ENCODE assay signal across 17 cellular contexts in the genomic region with DNA sequence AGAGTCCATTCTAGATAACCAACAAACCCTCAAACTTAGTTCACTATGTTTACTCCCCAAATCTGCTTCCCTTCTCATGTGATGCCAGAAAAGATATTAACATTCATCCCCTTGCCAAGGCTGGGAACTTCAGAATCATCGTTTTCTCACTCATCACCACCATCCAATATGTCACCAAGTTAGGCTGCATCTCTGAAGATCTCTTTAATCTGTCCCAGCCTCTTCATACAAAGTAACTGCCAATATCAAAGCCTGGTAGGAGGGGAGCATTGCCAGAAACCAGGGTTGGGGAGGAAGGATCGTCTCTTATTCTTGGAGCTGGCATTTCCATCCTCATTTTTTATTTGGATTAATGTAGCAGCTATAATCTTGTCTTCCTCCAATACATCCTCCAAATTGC.
DNase-seq lines count a peak whose midpoint lies in the region; ATAC-seq, FAIRE-seq and TF ChIP-seq lines count a peak whose summit lies in the region.
"Had no signal": no experiment of that assay in that cellular context is flagged by ENCODE, and none has a peak within 500 bp of the region (broad histone marks: within the 10 kb centered on the region; RNA-seq: fewer than 3 reads in every experiment).

No MANE protein-coding gene starts in this region.

- peak; percentile 66 for FAIRE-seq in keratinocyte (lab: Jason Lieb, UNC)
- FAIRE-seq: H1 had no signal

- no peaks in the 10 kb centered on the region for H3K79me2 ChIP-seq in keratinocyte (ENCODE audit: control insufficient read depth, insufficient read depth, low read length)

- H3K4me2 ChIP-seq in keratinocyte (ENCODE audit: control insufficient read depth, extremely low read depth, insufficient read depth, low read depth, low read length), result no peak overlapping the region
- H3K4me2 ChIP-seq: KMS-11 had no signal

- no peaks in the 10 kb centered on the region for H4K20me1 ChIP-seq in keratinocyte (ENCODE audit: control insufficient read depth, extremely low read depth, insufficient read depth, low read length)

- H3K27me3 ChIP-seq in keratinocyte (ENCODE audit: control insufficient read depth, extremely low read depth, insufficient read depth, low read length), result no peaks in the 10 kb centered on the region
- H3K27me3 ChIP-seq: Peyer's patch had no signal

- dilution Hi-C loops in keratinocyte (cut with MboI; ENCODE audit: extremely low pct_ligation_motif_present, low sequenced_read_pairs), result no loop called here

- DNase-seq in NOMO-1 treated with DMSO at 0.1 percent for 48 hours (lab: John Stamatoyannopoulos, UW; ENCODE audit: unreplicated experiment) (peak; percentile 14), NOMO-1 treated with dmso at 0.1 percent for 144 hours (lab: John Stamatoyannopoulos, UW; ENCODE audit: unreplicated experiment) (no peak), M059J (ENCODE audit: low read depth) (peak; percentile 32), NCI-H446 (lab: John Stamatoyannopoulos, UW) (peak; percentile 10 to 43), keratinocyte (ENCODE audit: low read depth, low spot score) (no peak), hippocampal formation (lab: John Stamatoyannopoulos, UW) (no peak)
- DNase-seq: ACHN, GF-D8, MM.1S, NCI-H1436, NCI-H510A, Peyer's patch, Right ventricle myocardium superior had no signal

- no peak for TF ChIP-seq CTCF in keratinocyte (optimal IDR thresholded peaks at IDR 0.05 in 1 of 3, IDR thresholded peaks at IDR 0.05 in 1 of 3, conservative IDR thresholded peaks at IDR 0.05 in 1 of 3; ENCODE audit: extremely low read depth in 1 of 3, insufficient read depth in 2 of 3, low read length in 3 of 3)

- H3K4me1 ChIP-seq in keratinocyte (ENCODE audit: control insufficient read depth, extremely low read depth, insufficient read depth, low read length), result peaks cover 48% of the 10 kb centered on the region

- no peak overlapping the region for H2AFZ ChIP-seq in keratinocyte (ENCODE audit: control insufficient read depth, low read length)

- ATAC-seq in HG03175 (IDR thresholded peaks at IDR 0.05; ENCODE audit: unreplicated experiment), result no peak
- ATAC-seq in GM18867 (IDR thresholded peaks at IDR 0.05; ENCODE audit: unreplicated experiment), result no peak

- no peak overlapping the region for H3K4me3 ChIP-seq in keratinocyte (ENCODE audit: control insufficient read depth in 2 of 3, extremely low read depth in 1 of 3, insufficient read depth in 2 of 3, low read depth in 1 of 3, low read length in 3 of 3)
- H3K4me3 ChIP-seq: Peyer's patch had no signal

- no peak overlapping the region for H3K9ac ChIP-seq in keratinocyte (ENCODE audit: control insufficient read depth, extremely low read depth, insufficient read depth, low read length)
- H3K9ac ChIP-seq: KMS-11 had no signal

- no peak overlapping the region for H3K27ac ChIP-seq in keratinocyte (ENCODE audit: control insufficient read depth, insufficient read depth, low read length)
- H3K27ac ChIP-seq: KMS-11, Peyer's patch had no signal

- no peaks in the 10 kb centered on the region for H3K36me3 ChIP-seq in keratinocyte (ENCODE audit: control insufficient read depth in 2 of 2, extremely low read depth in 1 of 2, insufficient read depth in 2 of 2, low read length in 2 of 2)
- H3K36me3 ChIP-seq: Peyer's patch had no signal

- H3K9me3 ChIP-seq in keratinocyte (ENCODE audit: control insufficient read depth, low read depth, low read length), result peaks cover 3% of the 10 kb centered on the region
- H3K9me3 ChIP-seq: Peyer's patch had no signal

- no peaks in the 10 kb centered on the region for H3K9me1 ChIP-seq in keratinocyte (ENCODE audit: control insufficient read depth, extremely low read depth, insufficient read depth, low read length)

Comparison
In these comparisons a context has a peak if more than half of its experiments do, and no peak if none do; other contexts are left out.
1. DNase-seq: peak in NOMO-1 treated with DMSO at 0.1 percent for 48 hours (single experiment), M059J (single experiment) and NCI-H446 (2 of 2); none in NOMO-1 treated with dmso at 0.1 percent for 144 hours (single experiment), keratinocyte (single experiment) and hippocampal formation (0 of 2).